In the genomic region with DNA sequence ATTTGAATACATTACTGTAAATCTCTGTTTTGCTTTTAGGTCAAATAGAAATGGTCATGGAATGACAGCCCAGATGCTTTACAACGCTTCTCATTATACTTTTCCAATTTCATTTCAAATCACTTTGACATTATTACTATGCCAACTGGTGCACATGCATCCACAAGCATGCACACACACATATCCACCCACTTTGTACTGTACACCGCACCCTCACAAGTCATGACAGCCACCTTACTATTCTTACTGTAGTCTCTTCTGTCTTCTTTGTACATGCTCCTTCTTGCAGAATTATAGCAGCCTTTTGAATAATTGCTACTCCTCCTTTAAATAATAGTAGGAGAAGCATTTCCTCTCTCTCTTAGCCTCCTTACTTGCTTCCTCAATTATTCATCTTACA, we compare ENCODE assay signal across 26 cellular contexts.
DNase-seq lines count a peak whose midpoint lies in the region; ATAC-seq, FAIRE-seq and TF ChIP-seq lines count a peak whose summit lies in the region.
"Had no signal": no experiment of that assay in that cellular context is flagged by ENCODE, and none has a peak within 500 bp of the region (broad histone marks: within the 10 kb centered on the region; RNA-seq: fewer than 3 reads in every experiment).

No MANE protein-coding gene starts in this region.

- H3K9me3 ChIP-seq in keratinocyte (ENCODE audit: control insufficient read depth, low read depth, low read length) (no peaks in the 10 kb centered on the region), gastrocnemius medialis (no peaks in the 10 kb centered on the region)
- H3K9me3 ChIP-seq: BE2C, BLaER1 had no signal

- in situ Hi-C loops in gastrocnemius medialis (cut with MboI; ENCODE audit: low sequenced_read_pairs in 4 of 4), result no loop called here

- H3K36me3 Mint-ChIP-seq in MCF 10A (ENCODE audit: insufficient read depth, unreplicated experiment), result no peaks in the 10 kb centered on the region
- H3K36me3 Mint-ChIP-seq: CD14-positive monocyte; CD4-positive, alpha-beta memory T cell; CD4-positive, CD25-positive, alpha-beta regulatory T cell; CD8-positive, alpha-beta memory T cell had no signal

- POLR2A ChIA-PET in MCF 10A (lab: Yijun Ruan, JAX), result interaction anchor here (1.2 kb wide), 1 partner anchor 8 kb away, joined by 4 read pairs; no protein-coding TSS in a partner anchor

- peak; percentile 55 for FAIRE-seq in keratinocyte (lab: Jason Lieb, UNC)
- FAIRE-seq: A204.1, GM12878, GM12892, GM18507 had no signal

- intact Hi-C loops in MCF 10A (cut with micrococcal nuclease) (no loop called here), gastrocnemius medialis (cut with DNase I; ENCODE audit: low total_unique reads) (no loop called here)

- H3K27ac Mint-ChIP-seq in MCF 10A (ENCODE audit: low read depth, unreplicated experiment), result no peak overlapping the region
- H3K27ac Mint-ChIP-seq: CD14-positive monocyte; CD4-positive, alpha-beta memory T cell; CD4-positive, CD25-positive, alpha-beta regulatory T cell; CD8-positive, alpha-beta memory T cell had no signal

- H3K36me3 ChIP-seq in keratinocyte (ENCODE audit: control insufficient read depth in 2 of 2, extremely low read depth in 1 of 2, insufficient read depth in 2 of 2, low read length in 2 of 2) (no peaks in the 10 kb centered on the region), gastrocnemius medialis (no peaks in the 10 kb centered on the region)
- H3K36me3 ChIP-seq: BE2C, BLaER1 had no signal

- no peaks in the 10 kb centered on the region for H3K9me3 Mint-ChIP-seq in MCF 10A (ENCODE audit: unreplicated experiment)

- DNase-seq in keratinocyte (ENCODE audit: low read depth, low spot score), result no peak
- DNase-seq in MCF 10A (ENCODE audit: unreplicated experiment), result no peak
- DNase-seq in gastrocnemius medialis, result no peak
- DNase-seq: 8988T; ACHN; BE2C; C1 segment of cervical spinal cord; CD4-positive, alpha-beta memory T cell; CD4-positive, CD25-positive, alpha-beta regulatory T cell; CD8-positive, alpha-beta memory T cell; COR-L47; DMS 273 treated with DMSO at 0.1 percent for 48 hours; DMS153; DMS53; DMS79; DND-41; EL; GDM1 had no signal

- TF ChIP-seq POLR2A in gastrocnemius medialis (IDR thresholded peaks at IDR 0.05), result no peak

- H3K27ac ChIP-seq in keratinocyte (ENCODE audit: control insufficient read depth, insufficient read depth, low read length) (no peak overlapping the region), gastrocnemius medialis (no peak overlapping the region)
- H3K27ac ChIP-seq: BLaER1 had no signal

- H3K4me3 ChIP-seq in keratinocyte (ENCODE audit: control insufficient read depth in 2 of 3, extremely low read depth in 1 of 3, insufficient read depth in 2 of 3, low read depth in 1 of 3, low read length in 3 of 3) (no peak overlapping the region), gastrocnemius medialis (no peak overlapping the region)
- H3K4me3 ChIP-seq: BLaER1, GM12878 had no signal

- TF ChIP-seq CTCF in keratinocyte (optimal IDR thresholded peaks at IDR 0.05 in 1 of 3, IDR thresholded peaks at IDR 0.05 in 1 of 3, conservative IDR thresholded peaks at IDR 0.05 in 1 of 3; ENCODE audit: extremely low read depth in 1 of 3, insufficient read depth in 2 of 3, low read length in 3 of 3), result no peak
- TF ChIP-seq CTCF in MCF 10A (IDR thresholded peaks at IDR 0.05; ENCODE audit: unreplicated experiment), result no peak
- TF ChIP-seq CTCF in gastrocnemius medialis (IDR thresholded peaks at IDR 0.05 in 4 of 5, conservative IDR thresholded peaks at IDR 0.05 in 1 of 5), result no peak

- CTCF ChIA-PET in MCF 10A (lab: Yijun Ruan, JAX), result no interaction called here

- H3K9ac ChIP-seq in keratinocyte (ENCODE audit: control insufficient read depth, extremely low read depth, insufficient read depth, low read length), result no peak overlapping the region
- H3K9ac ChIP-seq: BLaER1 had no signal

- H3K4me1 ChIP-seq in keratinocyte (ENCODE audit: control insufficient read depth, extremely low read depth, insufficient read depth, low read length), result peaks cover 7% of the 10 kb centered on the region
- no peaks in the 10 kb centered on the region for H3K4me1 ChIP-seq in gastrocnemius medialis
- H3K4me1 ChIP-seq: BE2C had no signal

- no peak overlapping the region for H2AFZ ChIP-seq in keratinocyte (ENCODE audit: control insufficient read depth, low read length)

- peak; percentile 79 for ATAC-seq in esophagus mucosa
- ATAC-seq in HG03469 (IDR thresholded peaks at IDR 0.05; ENCODE audit: unreplicated experiment), result no peak
- ATAC-seq in gastrocnemius medialis, result no peak
- ATAC-seq: GM12878 had no signal

- no TSS peak for BruUV-seq in MCF 10A (replicated peaks; lab: Mats Ljungman, UMichigan)

- no peak overlapping the region for H3K4me3 Mint-ChIP-seq in MCF 10A (ENCODE audit: unreplicated experiment)
- H3K4me3 Mint-ChIP-seq: CD14-positive monocyte; CD4-positive, alpha-beta memory T cell; CD4-positive, CD25-positive, alpha-beta regulatory T cell; CD8-positive, alpha-beta memory T cell had no signal

- no peak overlapping the region for H3K4me2 ChIP-seq in keratinocyte (ENCODE audit: control insufficient read depth, extremely low read depth, insufficient read depth, low read depth, low read length)
- H3K4me2 ChIP-seq: BLaER1 had no signal

- H3K27me3 ChIP-seq in keratinocyte (ENCODE audit: control insufficient read depth, extremely low read depth, insufficient read depth, low read length) (no peaks in the 10 kb centered on the region), gastrocnemius medialis (no peaks in the 10 kb centered on the region)
- H3K27me3 ChIP-seq: BE2C, BLaER1 had no signal

- peaks cover 6% of the 10 kb centered on the region for H3K4me1 Mint-ChIP-seq in MCF 10A (ENCODE audit: insufficient read depth, unreplicated experiment)
- H3K4me1 Mint-ChIP-seq: CD14-positive monocyte; CD4-positive, alpha-beta memory T cell; CD4-positive, CD25-positive, alpha-beta regulatory T cell; CD8-positive, alpha-beta memory T cell had no signal

- H3K79me2 ChIP-seq in keratinocyte (ENCODE audit: control insufficient read depth, insufficient read depth, low read length), result no peaks in the 10 kb centered on the region

- H4K20me1 ChIP-seq in keratinocyte (ENCODE audit: control insufficient read depth, extremely low read depth, insufficient read depth, low read length), result no peaks in the 10 kb centered on the region
- H4K20me1 ChIP-seq: BLaER1 had no signal

- no peaks in the 10 kb centered on the region for H3K9me1 ChIP-seq in keratinocyte (ENCODE audit: control insufficient read depth, extremely low read depth, insufficient read depth, low read length)

- no peaks in the 10 kb centered on the region for H3K27me3 Mint-ChIP-seq in MCF 10A (ENCODE audit: insufficient read depth, unreplicated experiment)
- H3K27me3 Mint-ChIP-seq: CD4-positive, alpha-beta memory T cell; CD4-positive, CD25-positive, alpha-beta regulatory T cell; CD8-positive, alpha-beta memory T cell had no signal

- dilution Hi-C loops in keratinocyte (cut with MboI; ENCODE audit: extremely low pct_ligation_motif_present, low sequenced_read_pairs), result no loop called here
